In the genomic region with DNA sequence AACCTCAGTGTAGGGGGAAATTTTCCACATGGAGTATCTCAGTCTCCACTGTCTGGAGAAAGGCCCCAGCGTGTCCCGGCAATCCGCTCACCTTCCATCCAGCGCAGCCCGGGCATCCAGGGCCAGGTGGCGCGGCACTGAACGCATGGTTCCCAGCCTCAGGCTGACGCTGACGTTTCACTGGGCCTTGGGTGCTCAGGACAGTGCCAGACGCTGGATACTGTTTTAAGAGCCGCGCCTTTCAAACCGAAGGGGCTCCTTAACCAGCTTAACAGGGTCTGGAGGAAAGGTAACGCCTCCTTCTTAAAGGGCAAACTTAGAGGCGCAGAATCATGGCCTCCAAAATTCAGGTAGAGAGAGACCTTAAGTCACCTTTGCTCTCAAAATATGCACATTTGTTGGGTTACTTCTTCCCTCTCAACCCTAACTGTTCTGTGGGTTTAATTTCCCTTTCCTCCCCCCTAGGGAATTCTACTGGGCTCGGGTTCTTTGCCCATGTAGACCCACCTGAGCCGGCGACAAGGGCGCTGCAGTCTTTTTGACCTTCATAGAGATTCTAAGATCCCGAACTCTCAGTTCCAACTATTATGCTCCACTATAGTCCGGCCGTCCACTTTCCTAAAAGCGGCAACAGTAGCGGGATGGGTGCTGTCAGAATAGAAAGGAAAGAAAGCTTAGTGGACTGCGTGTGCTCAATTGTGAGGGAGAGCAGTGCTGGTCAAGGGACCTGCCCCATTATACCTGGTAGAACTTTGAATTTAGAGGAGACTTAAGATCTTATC, we compare ENCODE assay signal across 14 cellular contexts. TPM values are rescaled to one million over a fixed set of nuclear protein-coding genes. Genes with fewer than 3 reads are reported as not detected.
DNase-seq lines count a peak whose midpoint lies in the region; ATAC-seq, FAIRE-seq and TF ChIP-seq lines count a peak whose summit lies in the region.
"Had no signal": no experiment of that assay in that cellular context is flagged by ENCODE, and none has a peak within 500 bp of the region (broad histone marks: within the 10 kb centered on the region; RNA-seq: fewer than 3 reads in every experiment).

No MANE protein-coding gene starts in this region.

- H3K36me3 ChIP-seq in H1 (ENCODE audit: control insufficient read depth in 2 of 4, insufficient read depth in 4 of 4, low read length in 3 of 4) (no peaks in the 10 kb centered on the region), neuronal stem cell (replicated peaks in 1 of 2; ENCODE audit: control insufficient read depth in 2 of 2, insufficient read depth in 2 of 2, low read length in 2 of 2) (no peaks in the 10 kb centered on the region)
- H3K36me3 ChIP-seq: WERI-Rb-1 had no signal

- H2AFZ ChIP-seq in H9 (ENCODE audit: low read length) (no peak overlapping the region), H1 (ENCODE audit: low read length) (no peak overlapping the region), neuronal stem cell (ENCODE audit: low read length) (no peak overlapping the region)

- H3K4me1 ChIP-seq in H9 (ENCODE audit: insufficient read depth, low read length) (peaks cover 14% of the 10 kb centered on the region; the same call in 1 of the 2 replicates), H1 (replicated peaks in 1 of 4; ENCODE audit: control insufficient read depth in 3 of 4, insufficient read depth in 4 of 4, low read length in 3 of 4) (peaks cover 15 to 55% (median 29%) of the 10 kb centered on the region in 4 experiments), neuronal stem cell (ENCODE audit: control insufficient read depth in 2 of 2, insufficient read depth in 1 of 2, low read depth in 1 of 2, low read length in 2 of 2) (peaks cover 11 to 33% of the 10 kb centered on the region in 2 donors)

- no peak for TF ChIP-seq POLR2A in H1 (IDR thresholded peaks at IDR 0.05; ENCODE audit: control extremely low read depth in 1 of 2, low read depth in 2 of 2, low read length in 2 of 2)

- no peak overlapping the region for H4K91ac ChIP-seq in H9 (ENCODE audit: insufficient read length, low read depth, low read length)
- H4K91ac ChIP-seq in H1 (replicated peaks; ENCODE audit: insufficient read length, low read length): no peak overlapping the region
- H4K91ac ChIP-seq in neuronal stem cell (ENCODE audit: low read depth, low read length, poor library complexity): no peak overlapping the region

- H3K14ac ChIP-seq in H9 (ENCODE audit: insufficient read depth, low read length): no peak overlapping the region
- no peak overlapping the region for H3K14ac ChIP-seq in H1 (ENCODE audit: insufficient read length)
- no peak overlapping the region for H3K14ac ChIP-seq in neuronal stem cell (ENCODE audit: low read length)

- H3K4me2 ChIP-seq in H9 (ENCODE audit: insufficient read depth, insufficient read length, low read length) (peak overlapping the region; percentile 49), H1 (ENCODE audit: insufficient read depth in 1 of 2, low read depth in 2 of 2, low read length in 2 of 2) (peak overlapping the region; percentile 74 to 83), neuronal stem cell (ENCODE audit: insufficient read depth, low read length, poor library complexity, severe bottlenecking) (no peak overlapping the region)

- H3K27me3 Mint-ChIP-seq in activated T-cell treated with anti-CD3 and anti-CD28 coated beads, Interleukin-2, amount 50 U/mL, for 72 hours (ENCODE audit: low read depth): peaks cover 100% of the 10 kb centered on the region
- H3K27me3 Mint-ChIP-seq in H9 (ENCODE audit: low read depth): peaks cover 100% of the 10 kb centered on the region
- H3K27me3 Mint-ChIP-seq in nephron progenitor cell (ENCODE audit: low read depth, poor library complexity): peaks cover 100% of the 10 kb centered on the region

- H2BK12ac ChIP-seq in H9 (ENCODE audit: insufficient read length, low read depth, low read length) (no peak overlapping the region), H1 (ENCODE audit: low read depth, low read length) (no peak overlapping the region), neuronal stem cell (ENCODE audit: low read length) (no peak overlapping the region)

- peak overlapping the region; percentile 92 to 99 for H3K4me3 Mint-ChIP-seq in activated T-cell treated with anti-CD3 and anti-CD28 coated beads, Interleukin-2, amount 50 U/mL, for 72 hours
- H3K4me3 Mint-ChIP-seq in H9 (peak overlapping the region; percentile 40 to 87), nephron progenitor cell (no peak overlapping the region)

- no peak for FAIRE-seq in H1 (lab: Jason Lieb, UNC)

- no peak overlapping the region for H2AK5ac ChIP-seq in H9 (ENCODE audit: insufficient read length, low read length)
- H2AK5ac ChIP-seq in H1 (ENCODE audit: low read depth, low read length): no peak overlapping the region
- no peak overlapping the region for H2AK5ac ChIP-seq in neuronal stem cell (ENCODE audit: low read depth, low read length)

- no peak for TF ChIP-seq EP300 in H1 (IDR thresholded peaks at IDR 0.05; ENCODE audit: borderline replicate concordance in 1 of 2, low read depth in 2 of 2, low read length in 2 of 2)

- H3K18ac ChIP-seq in H9 (ENCODE audit: insufficient read length, low read depth, low read length) (no peak overlapping the region), H1 (ENCODE audit: extremely low read depth, low read length) (no peak overlapping the region), neuronal stem cell (ENCODE audit: low read length) (peak overlapping the region; percentile 19)

- DNase-seq in activated T-cell treated with anti-CD3 and anti-CD28 coated beads, Interleukin-2, amount 50 U/mL, for 72 hours: no peak
- no peak for DNase-seq in activated T-cell treated with anti-CD3 and anti-CD28 coated beads, Interleukin-2, amount 50 U/mL, for 1 hour
- no peak for DNase-seq in H9
- no peak for DNase-seq in H1 (ENCODE audit: low read depth in 1 of 2, low spot score in 2 of 2)
- DNase-seq in neuronal stem cell (ENCODE audit: low spot score): peak; percentile 15
- no peak for DNase-seq in nephron progenitor cell
- DNase-seq in HT-29 (ENCODE audit: low spot score): no peak
- DNase-seq: activated T-cell treated with anti-CD3 and anti-CD28 coated beads, Interleukin-2, amount 50 U/mL, for 4 hours; NCI-H146; substantia nigra; WERI-Rb-1 had no signal

- H3K27ac ChIP-seq in H9 (ENCODE audit: insufficient read length, low read depth, low read length) (no peak overlapping the region), H1 (ENCODE audit: low read depth, low read length) (no peak overlapping the region), neuronal stem cell (replicated peaks; ENCODE audit: low read length) (no peak overlapping the region)
- H3K27ac ChIP-seq: SK-N-MC, WERI-Rb-1 had no signal

- no peak overlapping the region for H4K8ac ChIP-seq in H9 (replicated peaks; ENCODE audit: insufficient read length, low read depth, low read length)
- no peak overlapping the region; the same call in 1 of the 2 replicates for H4K8ac ChIP-seq in H1 (ENCODE audit: extremely low read depth, insufficient read depth, low read length)
- no peak overlapping the region for H4K8ac ChIP-seq in neuronal stem cell (ENCODE audit: low read depth, low read length)

- peaks cover 2% of the 10 kb centered on the region in 2 donors for H3K36me3 Mint-ChIP-seq in activated T-cell treated with anti-CD3 and anti-CD28 coated beads, Interleukin-2, amount 50 U/mL, for 72 hours (ENCODE audit: insufficient read depth in 2 of 2)
- H3K36me3 Mint-ChIP-seq in H9 (ENCODE audit: insufficient read depth in 1 of 3, low read depth in 3 of 3) (no peaks in the 10 kb centered on the region; a peak in 1 of 7 replicates), nephron progenitor cell (ENCODE audit: low read depth) (no peaks in the 10 kb centered on the region)

- no peaks in the 10 kb centered on the region for H3K9me3 ChIP-seq in H9 (ENCODE audit: control insufficient read depth, low read depth, low read length)
- no peaks in the 10 kb centered on the region for H3K9me3 ChIP-seq in H1 (ENCODE audit: insufficient read depth in 2 of 2, low read depth in 1 of 2, low read length in 1 of 2)
- peaks cover 0 to 3% of the 10 kb centered on the region in 2 donors for H3K9me3 ChIP-seq in neuronal stem cell (replicated peaks in 1 of 2; ENCODE audit: control insufficient read depth in 2 of 2, insufficient read depth in 1 of 2, low read depth in 1 of 2, low read length in 2 of 2)

- no peak overlapping the region for H2BK15ac ChIP-seq in H9 (ENCODE audit: low read depth, low read length)
- H2BK15ac ChIP-seq in H1 (ENCODE audit: low read length): no peak overlapping the region
- no peak overlapping the region for H2BK15ac ChIP-seq in neuronal stem cell (ENCODE audit: low read length)

- H2BK5ac ChIP-seq in H9 (ENCODE audit: insufficient read length, low read length) (no peak overlapping the region), H1 (ENCODE audit: low read depth, low read length) (no peak overlapping the region), neuronal stem cell (ENCODE audit: low read length) (no peak overlapping the region)

- H3K79me2 ChIP-seq in H9 (ENCODE audit: insufficient read depth, low read length): no peaks in the 10 kb centered on the region
- H3K79me2 ChIP-seq in H1 (ENCODE audit: control insufficient read depth in 1 of 2, insufficient read depth in 2 of 2, low read length in 2 of 2): no peaks in the 10 kb centered on the region

- H4K5ac ChIP-seq in H9 (ENCODE audit: insufficient read length, low read depth, low read length) (no peak overlapping the region), H1 (ENCODE audit: insufficient read length, low read depth, low read length) (no peak overlapping the region)

- H3K79me1 ChIP-seq in H9 (ENCODE audit: insufficient read depth, low read depth, low read length, poor library complexity, severe bottlenecking): no peaks in the 10 kb centered on the region
- no peaks in the 10 kb centered on the region for H3K79me1 ChIP-seq in H1 (ENCODE audit: low read depth, low read length)
- no peaks in the 10 kb centered on the region for H3K79me1 ChIP-seq in neuronal stem cell (ENCODE audit: low read depth, low read length)

- ATAC-seq in activated T-cell treated with anti-CD3 and anti-CD28 coated beads, Interleukin-2, amount 50 U/mL, for 72 hours (replicated peaks in 1 of 2): no peak
- no peak for ATAC-seq in HG03432 (IDR thresholded peaks at IDR 0.05; ENCODE audit: unreplicated experiment)

- peak overlapping the region in 3 of 4 experiments; percentile 25 to 58 (median 32); a peak in 4 of 8 replicates for H3K4me3 ChIP-seq in H1 (ENCODE audit: extremely low read depth in 1 of 4, insufficient read depth in 2 of 4, low read depth in 3 of 4, low read length in 4 of 4)
- H3K4me3 ChIP-seq in neuronal stem cell (ENCODE audit: low read length in 2 of 2): no peak overlapping the region
- H3K4me3 ChIP-seq: SK-N-MC had no signal

- H3K23me2 ChIP-seq in H9 (ENCODE audit: insufficient read length, low read depth, low read length, poor library complexity, severe bottlenecking): peaks cover 38% of the 10 kb centered on the region
- H3K23me2 ChIP-seq in H1 (ENCODE audit: low read depth, low read length): peaks cover 4% of the 10 kb centered on the region

- no peaks in the 10 kb centered on the region for H4K20me1 ChIP-seq in H9 (ENCODE audit: control insufficient read depth, insufficient read depth, insufficient read length)
- peaks cover 14 to 19% of the 10 kb centered on the region in 2 experiments for H4K20me1 ChIP-seq in H1 (replicated peaks in 1 of 2; ENCODE audit: control insufficient read depth in 1 of 2, insufficient read depth in 2 of 2, low read length in 2 of 2)

- H3K23ac ChIP-seq in H9 (ENCODE audit: insufficient read length, low read depth, low read length) (no peak overlapping the region), H1 (ENCODE audit: insufficient read length) (no peak overlapping the region), neuronal stem cell (ENCODE audit: low read depth, low read length, poor library complexity) (no peak overlapping the region)

- POLR2A ChIA-PET in H1 (lab: Charles Lee; ENCODE audit: partially characterized antibody): interaction anchor here (0.9 to 3.5 kb wide), 2 partner anchors 10 to 13 kb away, joined by 4 to 27 read pairs; a partner anchor contains a TSS

- no peak overlapping the region for H3K9ac ChIP-seq in H9 (ENCODE audit: extremely low read depth, insufficient read length, low read length)
- H3K9ac ChIP-seq in H1 (replicated peaks in 1 of 4; ENCODE audit: extremely low read depth in 1 of 4, low read depth in 3 of 4, low read length in 3 of 4): no peak overlapping the region
- peak overlapping the region; percentile 50 for H3K9ac ChIP-seq in neuronal stem cell (ENCODE audit: low read depth, low read length, poor library complexity)

- no peak overlapping the region for H2BK20ac ChIP-seq in H9 (ENCODE audit: low read depth, low read length, poor library complexity, severe bottlenecking)
- 0 out of 2 replicates have a peak overlapping the region, but pooled peaks have one; percentile 64 for H2BK20ac ChIP-seq in H1 (ENCODE audit: low read length)

- H2BK120ac ChIP-seq in H9 (ENCODE audit: low read depth, low read length, poor library complexity, severe bottlenecking): no peak overlapping the region
- H2BK120ac ChIP-seq in H1 (replicated peaks; ENCODE audit: low read depth, low read length): no peak overlapping the region
- no peak overlapping the region for H2BK120ac ChIP-seq in neuronal stem cell (ENCODE audit: low read depth, low read length)

- H3K56ac ChIP-seq in H9 (ENCODE audit: insufficient read length, low read depth, low read length) (no peak overlapping the region), H1 (replicated peaks; ENCODE audit: insufficient read length, low read depth, low read length) (no peak overlapping the region)

- H3K27me3 ChIP-seq in H9 (ENCODE audit: insufficient read depth, low read length) (peaks cover 98% of the 10 kb centered on the region), H1 (replicated peaks in 1 of 4; ENCODE audit: control insufficient read depth in 3 of 4, extremely low read depth in 1 of 4, insufficient read depth in 3 of 4, low read length in 3 of 4) (peaks cover 99 to 100% (median 100%) of the 10 kb centered on the region in 4 experiments), neuronal stem cell (ENCODE audit: control insufficient read depth in 3 of 3, insufficient read depth in 3 of 3, low read depth in 1 of 3, low read length in 3 of 3) (peaks cover 62 to 100% (median 98%) of the 10 kb centered on the region in 3 experiments)

- H3K4ac ChIP-seq in H9 (ENCODE audit: low read depth, low read length) (no peak overlapping the region), H1 (replicated peaks; ENCODE audit: insufficient read length, low read depth, low read length) (no peak overlapping the region), neuronal stem cell (ENCODE audit: low read length) (no peak overlapping the region)

- CTCF ChIA-PET in H1 (lab: Charles Lee; ENCODE audit: partially characterized antibody): interaction anchor here (0.6 to 6.4 kb wide), 18 partner anchors 8 to 514 kb away, joined by 3 to 112 read pairs (median 3); a partner anchor contains a TSS

- WGBS in H9 (ENCODE audit: extremely low coverage, insufficient read length, low lambda C conversion rate): no CpG with 5 or more reads among the region's 26 CpGs
- WGBS in H1 (ENCODE audit: extremely low coverage in 1 of 2, insufficient coverage in 1 of 2, insufficient read length in 1 of 2, insufficient replicate concordance in 2 of 2, low coverage in 1 of 2, low lambda C conversion rate in 2 of 2, missing lambda C conversion rate in 1 of 2), 2 experiments: 6% methylated on average over 26 of the region's 26 CpGs; no CpG with 5 or more reads in 1 of the 2 experiments
- WGBS in neuronal stem cell (ENCODE audit: extremely low coverage in 2 of 2, insufficient read length in 2 of 2, insufficient replicate concordance in 1 of 2), 2 donors: no CpG with 5 or more reads among the region's 26 CpGs

- TF ChIP-seq CTCF in H9 (conservative IDR thresholded peaks at IDR 0.05): no peak
- TF ChIP-seq CTCF in H1 (IDR thresholded peaks at IDR 0.05; ENCODE audit: control extremely low read depth in 1 of 3, insufficient read depth in 1 of 3, low read depth in 1 of 3, low read length in 3 of 3): no peak
- no peak for TF ChIP-seq CTCF in nephron progenitor cell (IDR thresholded peaks at IDR 0.05)

- H3T11ph ChIP-seq in H9 (ENCODE audit: low read length): no peak overlapping the region

- TF ChIP-seq RAD21 in H1 (IDR thresholded peaks at IDR 0.05 in 1 of 2, conservative IDR thresholded peaks at IDR 0.05 in 1 of 2; ENCODE audit: low read depth in 2 of 2, low read length in 2 of 2): no peak

- H3K9me3 Mint-ChIP-seq in activated T-cell treated with anti-CD3 and anti-CD28 coated beads, Interleukin-2, amount 50 U/mL, for 72 hours: no peaks in the 10 kb centered on the region
- H3K9me3 Mint-ChIP-seq in H9 (no peaks in the 10 kb centered on the region; a peak in 3 of 5 replicates), nephron progenitor cell (no peaks in the 10 kb centered on the region)
- H3K9me3 Mint-ChIP-seq: activated T-cell treated with anti-CD3 and anti-CD28 coated beads, Interleukin-2, amount 50 U/mL, for 4 hours had no signal

- peaks cover 93% of the 10 kb centered on the region for H3K4me1 Mint-ChIP-seq in activated T-cell treated with anti-CD3 and anti-CD28 coated beads, Interleukin-2, amount 50 U/mL, for 72 hours (ENCODE audit: low read depth)
- H3K4me1 Mint-ChIP-seq in H9 (peaks cover 67 to 86% of the 10 kb centered on the region in 2 experiments), nephron progenitor cell (peaks cover 60% of the 10 kb centered on the region)

- H3K27ac Mint-ChIP-seq in activated T-cell treated with anti-CD3 and anti-CD28 coated beads, Interleukin-2, amount 50 U/mL, for 72 hours: no peak overlapping the region
- H3K27ac Mint-ChIP-seq in H9: no peak overlapping the region
- no peak overlapping the region for H3K27ac Mint-ChIP-seq in nephron progenitor cell

RNA-seq across cellular contexts. Expression of a gene that starts 3.5 kb away (rescaled TPM):
- total RNA-seq in activated T-cell treated with anti-CD3 and anti-CD28 coated beads, Interleukin-2, amount 50 U/mL, for 72 hours: under 1 TPM in 1 of 2 donors, not detected in 1; 0.02 TPM
- total RNA-seq in H9 (2021): not detected in 2 replicates
- not detected in 2 replicates for total RNA-seq in H1 (2021; fragmentation: NEBNext Ultra II Directional; extraction: Animal tissue kit (Norgen Biotek cat#: 25700))
- polyA plus RNA-seq in H1 (2011; rRNA removed): not detected in 2 replicates
- not detected for polyA plus RNA-seq in H1 (2011; cell fraction: cytosol; rRNA removed)
- not detected for polyA plus RNA-seq in H1 (2011; cell fraction: nucleus; rRNA removed)
- polyA plus RNA-seq in H1 (2012, experiment 1 of 2): not detected in 4 replicates
- not detected for polyA plus RNA-seq in H1 (2012, experiment 2 of 2)
- polyA plus RNA-seq in H1 (2013, experiment 1 of 2): under 0.01 TPM
- 0.02 TPM for polyA plus RNA-seq in H1 (2013, experiment 2 of 2)
- polyA minus RNA-seq in H1 (2011; rRNA and poly(A)+ RNA removed): not detected in 2 replicates
- not detected for polyA minus RNA-seq in H1 (2011; cell fraction: cytosol; rRNA and poly(A)+ RNA removed)
- polyA minus RNA-seq in H1 (2011; cell fraction: nucleus; rRNA and poly(A)+ RNA removed): not detected
- polyA plus RNA-seq in neuronal stem cell (2013, experiment 1 of 2): 0.06 TPM
- polyA plus RNA-seq in neuronal stem cell (2013, experiment 2 of 2): 0.03 TPM
- not detected in 2 replicates for total RNA-seq in HT-29 (2014; rRNA removed; shearing (Covaris generic))
- total RNA-seq: activated T-cell treated with anti-CD3 and anti-CD28 coated beads, Interleukin-2, amount 50 U/mL, for 4 hours; LHCN-M2 had no signal

RNA-seq across cellular contexts. Expression of a gene that starts 11.3 kb away (rescaled TPM):
- total RNA-seq in activated T-cell treated with anti-CD3 and anti-CD28 coated beads, Interleukin-2, amount 50 U/mL, for 72 hours: not detected
- total RNA-seq in H9 (2021): 0.99 and 1.4 TPM in 2 replicates
- 0.56 and 0.80 TPM in 2 replicates for total RNA-seq in H1 (2021; fragmentation: NEBNext Ultra II Directional; extraction: Animal tissue kit (Norgen Biotek cat#: 25700))
- 1.3 and 1.8 TPM in 2 replicates for polyA plus RNA-seq in H1 (2011; rRNA removed)
- 1.2 TPM for polyA plus RNA-seq in H1 (2011; cell fraction: cytosol; rRNA removed)
- 0.91 TPM for polyA plus RNA-seq in H1 (2011; cell fraction: nucleus; rRNA removed)
- polyA plus RNA-seq in H1 (2012, experiment 1 of 2): 0.92 to 1.1 TPM (median 0.95 TPM) in 3 of 4 replicates, not detected in the other
- polyA plus RNA-seq in H1 (2012, experiment 2 of 2): 2.7 TPM
- 1.8 TPM for polyA plus RNA-seq in H1 (2013, experiment 1 of 2)
- polyA plus RNA-seq in H1 (2013, experiment 2 of 2): 1.4 TPM
- 0.63 TPM in 1 of 2 replicates, not detected in the other for polyA minus RNA-seq in H1 (2011; rRNA and poly(A)+ RNA removed)
- polyA minus RNA-seq in H1 (2011; cell fraction: cytosol; rRNA and poly(A)+ RNA removed): not detected
- polyA minus RNA-seq in H1 (2011; cell fraction: nucleus; rRNA and poly(A)+ RNA removed): not detected
- polyA plus RNA-seq in neuronal stem cell (2013, experiment 1 of 2): 2.5 TPM
- polyA plus RNA-seq in neuronal stem cell (2013, experiment 2 of 2): 3.7 TPM
- 4.1 and 12.8 TPM in 2 replicates for total RNA-seq in HT-29 (2014; rRNA removed; shearing (Covaris generic))

Comparison
In these comparisons a context has a peak if more than half of its experiments do, and no peak if none do; other contexts are left out.
1. H3K4me3 ChIP-seq: peak in H1 (3 of 4); none in neuronal stem cell (0 of 2).